In genomic region chr7:100276126-100276525, GRCh38 we compare ENCODE assay signal across 12 cellular contexts. TPM values are rescaled to one million over a fixed set of nuclear protein-coding genes. Genes with fewer than 3 reads are reported as not detected.
"Had no signal": no experiment of that assay in that cellular context is flagged by ENCODE, and none has a peak within 500 bp of the region (broad histone marks: within the 10 kb centered on the region; RNA-seq: fewer than 3 reads in every experiment).

No MANE protein-coding gene starts in this region.

RNA-seq across cellular contexts. Expression of gene SPDYE3, which starts 31.4 kb away (rescaled TPM):
- total RNA-seq: activated B cell treated with CpG ODN at 0.5 μM for 24 hours; activated CD4-positive, alpha-beta memory T cell treated with anti-CD3 and anti-CD28 coated beads for 36 hours; activated naive CD4-positive, alpha-beta T cell treated with anti-CD3 and anti-CD28 coated beads for 36 hours; activated naive CD4-positive, alpha-beta T cell treated with anti-CD3 and anti-CD28 coated beads, Interleukin-2, amount 50 U/mL, for 72 hours; activated T-cell treated with anti-CD3 and anti-CD28 coated beads, Interleukin-2, amount 50 U/mL, for 4 hours; activated T-helper 1 cell treated with anti-CD3 and anti-CD28 coated beads, Interleukin-12 subunit alpha, Interleukin-12 subunit beta, Interleukin-2, Interleukin-4 antibody, amounts not matched to agents 30 ng/mL and 10 ng/mL and 1 ng/mL, durations not matched to agents 14 hours and 24 hours and 36 hours; adrenal gland; MCF 10A; OCI-LY7; PC-9; T-helper 1 cell treated with Interleukin-12 subunit alpha and Interleukin-12 subunit beta and Interleukin-4 antibody, amounts not matched to agents 30 ng/mL and 1 ng/mL, for 36 hours had no signal

RNA-seq across cellular contexts. Expression of gene PVRIG, which starts 56.4 kb away (rescaled TPM):
- total RNA-seq: MCF 10A, SJCRH30 had no signal
